Comparison of ENCODE assay signal across 7 cellular contexts in genomic region chr19:34216745-34217219, GRCh38. TPM values are rescaled to one million over a fixed set of nuclear protein-coding genes. Genes with fewer than 3 reads are reported as not detected.
DNase-seq lines count a peak whose midpoint lies in the region; ATAC-seq and TF ChIP-seq lines count a peak whose summit lies in the region.
"Not testable (repeated sequence)": the region's sequence is repeated elsewhere in the genome, so short reads cannot be mapped to it uniquely, and the experiment has no call there.

No MANE protein-coding gene starts in this region.

- not testable (repeated sequence) for H3K27me3 ChIP-seq in BLaER1; DOHH2 (ENCODE audit: control insufficient read depth, low read length); OCI-LY1 (ENCODE audit: insufficient read depth, low read length)

- intact Hi-C loops in left colon (cut with DNase I, micrococcal nuclease): not testable (repeated sequence)

- peaks cover 41% of the 10 kb centered on the region for H3F3A ChIP-seq in DOHH2 (ENCODE audit: control insufficient read depth, insufficient read depth)
- not testable (repeated sequence) for H3F3A ChIP-seq in OCI-LY1 (ENCODE audit: insufficient read depth, low read length)

- peak; percentile 31 for ATAC-seq in left colon
- not testable (repeated sequence) for ATAC-seq in naive thymus-derived CD8-positive, alpha-beta T cell

- H3K36me3 Mint-ChIP-seq in activated naive CD4-positive, alpha-beta T cell treated with anti-CD3 and anti-CD28 coated beads, Interleukin-2, amount 50 U/mL, for 24 hours: peaks cover 15% of the 10 kb centered on the region
- H3K36me3 Mint-ChIP-seq in naive thymus-derived CD8-positive, alpha-beta T cell: peaks cover 0 to 78% (median 19%) of the 10 kb centered on the region in 3 donors

- H3K27ac ChIP-seq in BLaER1: not testable (repeated sequence)
- 0 out of 2 replicates have a peak overlapping the region, but pooled peaks have one; percentile 13 for H3K27ac ChIP-seq in DOHH2 (ENCODE audit: low read depth, low read length)
- H3K27ac ChIP-seq in OCI-LY1 (ENCODE audit: low read depth, low read length, poor library complexity, severe bottlenecking): peak overlapping the region; percentile 20
- peak overlapping the region; percentile 94 for H3K27ac ChIP-seq in VCaP

- peak overlapping the region; percentile 36 for H3K4me2 ChIP-seq in BLaER1
- H3K4me2 ChIP-seq in DOHH2 (ENCODE audit: low read length): peak overlapping the region; percentile 14; the same call in 1 of the 2 replicates
- H3K4me2 ChIP-seq in OCI-LY1 (ENCODE audit: low read length): not testable (repeated sequence)

- not testable (repeated sequence) for H3K9me3 ChIP-seq in BLaER1; DOHH2 (ENCODE audit: control insufficient read depth, insufficient read depth, low read length); OCI-LY1 (ENCODE audit: low read length)

- peaks cover 98% of the 10 kb centered on the region for H4K20me1 ChIP-seq in BLaER1
- not testable (repeated sequence) for H4K20me1 ChIP-seq in DOHH2 (ENCODE audit: control insufficient read depth, insufficient read depth, low read depth, low read length); OCI-LY1 (ENCODE audit: insufficient read depth, low read length)

- not testable (repeated sequence) for H3K9me2 ChIP-seq in DOHH2 (replicated peaks; ENCODE audit: control insufficient read depth, low read length); OCI-LY1 (ENCODE audit: low read depth, low read length)

- DNase-seq in left colon; naive thymus-derived CD8-positive, alpha-beta T cell: not testable (repeated sequence)

- peaks cover 51% of the 10 kb centered on the region for H3K4me1 Mint-ChIP-seq in activated naive CD4-positive, alpha-beta T cell treated with anti-CD3 and anti-CD28 coated beads, Interleukin-2, amount 50 U/mL, for 24 hours
- H3K4me1 Mint-ChIP-seq in naive thymus-derived CD8-positive, alpha-beta T cell: peaks cover 17 to 52% (median 46%) of the 10 kb centered on the region in 4 donors

- TF ChIP-seq CTCF in DOHH2 (IDR thresholded peaks at IDR 0.05; ENCODE audit: low read depth, low read length, poor library complexity, severe bottlenecking); OCI-LY1 (IDR thresholded peaks at IDR 0.05; ENCODE audit: low read length); VCaP (conservative IDR thresholded peaks at IDR 0.05): not testable (repeated sequence)

- not testable (repeated sequence) for H2AFZ ChIP-seq in OCI-LY1 (ENCODE audit: low read length)

- not testable (repeated sequence) for H3K4me3 ChIP-seq in BLaER1; DOHH2 (ENCODE audit: low read length); OCI-LY1 (ENCODE audit: low read depth, low read length, poor library complexity, severe bottlenecking)

- H3K9ac ChIP-seq in BLaER1; OCI-LY1 (ENCODE audit: low read length): not testable (repeated sequence)

- peak overlapping the region; percentile 44 for H3K4me3 Mint-ChIP-seq in activated naive CD4-positive, alpha-beta T cell treated with anti-CD3 and anti-CD28 coated beads, Interleukin-2, amount 50 U/mL, for 24 hours
- H3K4me3 Mint-ChIP-seq in naive thymus-derived CD8-positive, alpha-beta T cell: peak overlapping the region in 5 of 10 donors; percentile 10 to 68 (median 22)

- H3K79me2 ChIP-seq in DOHH2 (ENCODE audit: control insufficient read depth, low read length): peaks cover 55% of the 10 kb centered on the region
- H3K79me2 ChIP-seq in OCI-LY1 (ENCODE audit: insufficient read depth, low read length): not testable (repeated sequence)

- not testable (repeated sequence) for H3K9me3 Mint-ChIP-seq in activated naive CD4-positive, alpha-beta T cell treated with anti-CD3 and anti-CD28 coated beads, Interleukin-2, amount 50 U/mL, for 24 hours; naive thymus-derived CD8-positive, alpha-beta T cell

- H3K27me3 Mint-ChIP-seq in activated naive CD4-positive, alpha-beta T cell treated with anti-CD3 and anti-CD28 coated beads, Interleukin-2, amount 50 U/mL, for 24 hours; naive thymus-derived CD8-positive, alpha-beta T cell: not testable (repeated sequence)

- H3K4me1 ChIP-seq in BLaER1: peaks cover 32% of the 10 kb centered on the region
- H3K4me1 ChIP-seq in DOHH2 (ENCODE audit: control insufficient read depth, low read length): peaks cover 31% of the 10 kb centered on the region
- peaks cover 26% of the 10 kb centered on the region for H3K4me1 ChIP-seq in OCI-LY1 (ENCODE audit: insufficient read depth, low read length, severe bottlenecking)

- H3K36me3 ChIP-seq in BLaER1 (peaks cover 81% of the 10 kb centered on the region), DOHH2 (ENCODE audit: control insufficient read depth, low read length) (peaks cover 69% of the 10 kb centered on the region), OCI-LY1 (ENCODE audit: insufficient read depth, low read length) (peaks cover 65% of the 10 kb centered on the region)

- not testable (repeated sequence) for H3K27ac Mint-ChIP-seq in activated naive CD4-positive, alpha-beta T cell treated with anti-CD3 and anti-CD28 coated beads, Interleukin-2, amount 50 U/mL, for 24 hours
- peak overlapping the region in 8 of 10 donors; percentile 46 to 88 (median 74) for H3K27ac Mint-ChIP-seq in naive thymus-derived CD8-positive, alpha-beta T cell

- POLR2A ChIA-PET in naive thymus-derived CD8-positive, alpha-beta T cell (lab: Charles Lee): interaction anchor here (0.6 to 1.3 kb wide), 4 partner anchors 39 to 105 kb away, joined by 5 to 8 read pairs (median 6); no protein-coding TSS in a partner anchor

RNA-seq across cellular contexts. Expression of gene GARRE1, which starts 37.6 kb away (rescaled TPM):
- 10 to 100 TPM; 19.6 to 22.0 TPM for total RNA-seq in left colon
- total RNA-seq in naive thymus-derived CD8-positive, alpha-beta T cell: 10 to 100 TPM; 41.5 to 53.7 TPM
- 1 to 10 TPM; 5.4 to 6.3 (median 5.6) TPM for polyA plus RNA-seq in naive thymus-derived CD8-positive, alpha-beta T cell

RNA-seq across cellular contexts. Expression of gene LSM14A, which starts 44.5 kb away (rescaled TPM):
- total RNA-seq in left colon: 10 to 100 TPM; 78.2 to 79.0 TPM
- 100 to 1,000 TPM; 196 to 209 TPM for total RNA-seq in naive thymus-derived CD8-positive, alpha-beta T cell
- 100 to 1,000 TPM; 163 to 193 (median 172) TPM for polyA plus RNA-seq in naive thymus-derived CD8-positive, alpha-beta T cell
